Comparison of ENCODE assay signal across 10 cellular contexts in the genomic region with DNA sequence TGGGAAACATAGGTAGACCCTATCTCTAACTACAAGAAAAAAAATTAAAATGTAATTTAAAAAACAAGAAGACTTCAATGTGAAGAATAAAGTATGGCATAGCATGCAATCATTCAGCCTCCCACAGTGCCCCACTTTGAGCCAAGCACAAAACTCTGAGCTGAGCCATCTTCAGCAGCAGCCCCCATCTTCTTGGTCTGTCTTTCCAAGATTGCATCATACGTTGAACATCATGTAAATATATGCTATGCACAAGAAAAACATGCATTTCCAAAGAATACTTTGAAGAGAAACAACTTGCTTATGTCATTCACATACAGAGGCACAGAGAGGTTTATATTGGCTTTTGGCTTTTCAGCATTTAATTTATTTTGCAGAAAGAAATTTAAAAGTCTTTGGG.
"Had no signal": no experiment of that assay in that cellular context is flagged by ENCODE, and none has a peak within 500 bp of the region (broad histone marks: within the 10 kb centered on the region; RNA-seq: fewer than 3 reads in every experiment).

No MANE protein-coding gene starts in this region.

- H3K4me3 Mint-ChIP-seq: GM23338, HFFc6 had no signal

- H3K27ac ChIP-seq: HL-60, KMS-11 had no signal

- H3K36me3 ChIP-seq: HAP-1 had no signal

- H3K27ac Mint-ChIP-seq: GM23338, HFFc6 had no signal

- FAIRE-seq: H1, H54, HepG2 had no signal

- H3K9ac ChIP-seq: KMS-11 had no signal

- DNase-seq: HFFc6, KBM-7 had no signal

- ATAC-seq: GM23338, HCT116, HepG2 had no signal

- H3K9me3 Mint-ChIP-seq: HFFc6 had no signal

- H2AFZ ChIP-seq: GM23338 had no signal

- H3K4me2 ChIP-seq: GM23338, KMS-11 had no signal

- H3K4me3 ChIP-seq: GM23338, HAP-1 had no signal
